ENCODE assay signal across 15 cellular contexts in genomic region chr15:47507221-47507985, GRCh38.
DNase-seq lines count a peak whose midpoint lies in the region; ATAC-seq and TF ChIP-seq lines count a peak whose summit lies in the region.
"Had no signal": no experiment of that assay in that cellular context is flagged by ENCODE, and none has a peak within 500 bp of the region (broad histone marks: within the 10 kb centered on the region; RNA-seq: fewer than 3 reads in every experiment).

No MANE protein-coding gene starts in this region.

- peaks cover 12% of the 10 kb centered on the region for H3F3A ChIP-seq in smooth muscle cell (ENCODE audit: low read depth)

- no peak overlapping the region for H2AFZ ChIP-seq in smooth muscle cell (ENCODE audit: low read depth)

- H3K4me3 ChIP-seq in smooth muscle cell: no peak overlapping the region
- H3K4me3 ChIP-seq: HAP-1 had no signal

- peak overlapping the region; percentile 75 for H3K4me2 ChIP-seq in smooth muscle cell

- H3K27ac ChIP-seq in smooth muscle cell (ENCODE audit: low read depth): peak overlapping the region; percentile 90
- H3K27ac ChIP-seq: HL-60 had no signal

- no peaks in the 10 kb centered on the region for H3K79me2 ChIP-seq in smooth muscle cell (ENCODE audit: low read depth)

- peaks cover 14% of the 10 kb centered on the region for H3K4me1 ChIP-seq in smooth muscle cell (ENCODE audit: low read depth)
- H3K4me1 ChIP-seq: HAP-1 had no signal

- ATAC-seq in SK-N-SH treated with all-trans-retinoic acid at 6 μM for 48 hours (peak; percentile 44; the same call in 1 of the 3 replicates), GM19324 (IDR thresholded peaks at IDR 0.05; ENCODE audit: low FRiP score, unreplicated experiment) (no peak), omental fat pad (ENCODE audit: low FRiP score) (no peak)

- no peaks in the 10 kb centered on the region for H3K27me3 ChIP-seq in smooth muscle cell (ENCODE audit: low read depth)
- H3K27me3 ChIP-seq: BE2C had no signal

- H4K20me1 ChIP-seq in smooth muscle cell (ENCODE audit: low read depth): no peaks in the 10 kb centered on the region

- H3K9ac ChIP-seq in smooth muscle cell (ENCODE audit: low read depth): peak overlapping the region; percentile 14

- 84% methylated on average over 6 of the region's 6 CpGs for WGBS in smooth muscle cell (ENCODE audit: low lambda C conversion rate)

- H3K36me3 ChIP-seq in smooth muscle cell (ENCODE audit: low read depth): no peaks in the 10 kb centered on the region
- H3K36me3 ChIP-seq: BE2C, HAP-1 had no signal

- DNase-seq in DMS 273 treated with DMSO at 0.1 percent for 48 hours (lab: John Stamatoyannopoulos, UW) (peak; percentile 95), NCI-H446 (lab: John Stamatoyannopoulos, UW) (peak; percentile 47 to 76), smooth muscle cell (lab: John Stamatoyannopoulos, UW; ENCODE audit: unreplicated experiment) (no peak), omental fat pad (ENCODE audit: low spot score) (no peak)
- no peak for DNase-seq in activated CD8-positive, alpha-beta memory T cell treated with anti-CD3 and anti-CD28 coated beads for 24 hours
- DNase-seq: BE2C; CD8-positive, alpha-beta memory T cell; DMS153; EL; NCI-H1930; RPMI8226 had no signal

- H3K9me3 ChIP-seq in smooth muscle cell (replicated peaks; ENCODE audit: low read depth): no peaks in the 10 kb centered on the region
- H3K9me3 ChIP-seq: BE2C, HAP-1 had no signal

- TF ChIP-seq CTCF in smooth muscle cell (IDR thresholded peaks at IDR 0.05; ENCODE audit: borderline replicate concordance, insufficient read depth, poor library complexity, severe bottlenecking): no peak
- no peak for TF ChIP-seq CTCF in omental fat pad (IDR thresholded peaks at IDR 0.05)

TF ChIP-seq in SK-N-SH treated with all-trans-retinoic acid at 6 μM for 48 hours, 23 proteins besides CTCF, POLR2A, EP300 and RAD21:
- TF ChIP-seq, protein P1, sequence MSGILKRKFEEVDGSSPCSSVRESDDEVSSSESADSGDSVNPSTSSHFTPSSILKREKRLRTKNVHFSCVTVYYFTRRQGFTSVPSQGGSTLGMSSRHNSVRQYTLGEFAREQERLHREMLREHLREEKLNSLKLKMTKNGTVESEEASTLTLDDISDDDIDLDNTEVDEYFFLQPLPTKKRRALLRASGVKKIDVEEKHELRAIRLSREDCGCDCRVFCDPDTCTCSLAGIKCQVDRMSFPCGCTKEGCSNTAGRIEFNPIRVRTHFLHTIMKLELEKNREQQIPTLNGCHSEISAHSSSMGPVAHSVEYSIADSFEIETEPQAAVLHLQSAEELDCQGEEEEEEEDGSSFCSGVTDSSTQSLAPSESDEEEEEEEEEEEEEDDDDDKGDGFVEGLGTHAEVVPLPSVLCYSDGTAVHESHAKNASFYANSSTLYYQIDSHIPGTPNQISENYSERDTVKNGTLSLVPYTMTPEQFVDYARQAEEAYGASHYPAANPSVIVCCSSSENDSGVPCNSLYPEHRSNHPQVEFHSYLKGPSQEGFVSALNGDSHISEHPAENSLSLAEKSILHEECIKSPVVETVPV (CRISPR knock-in tag; IDR thresholded peaks at IDR 0.05): no peak
- TF ChIP-seq TCF4 (CRISPR knock-in tag; IDR thresholded peaks at IDR 0.05; ENCODE audit: borderline replicate concordance) (peak; percentile 88), CSDC2 (CRISPR knock-in tag; IDR thresholded peaks at IDR 0.05) (no peak), TSHZ2 (CRISPR knock-in tag; IDR thresholded peaks at IDR 0.05) (0 out of 2 replicates have a peak, but pooled peaks have one; percentile 52)

Comparison
In these comparisons a context has a peak if more than half of its experiments do, and no peak if none do; other contexts are left out.
1. DNase-seq: peak in DMS 273 treated with DMSO at 0.1 percent for 48 hours (single experiment) and NCI-H446 (2 of 2); none in smooth muscle cell (single experiment), activated CD8-positive, alpha-beta memory T cell treated with anti-CD3 and anti-CD28 coated beads for 24 hours (single experiment) and omental fat pad (single experiment).